In the genomic region with DNA sequence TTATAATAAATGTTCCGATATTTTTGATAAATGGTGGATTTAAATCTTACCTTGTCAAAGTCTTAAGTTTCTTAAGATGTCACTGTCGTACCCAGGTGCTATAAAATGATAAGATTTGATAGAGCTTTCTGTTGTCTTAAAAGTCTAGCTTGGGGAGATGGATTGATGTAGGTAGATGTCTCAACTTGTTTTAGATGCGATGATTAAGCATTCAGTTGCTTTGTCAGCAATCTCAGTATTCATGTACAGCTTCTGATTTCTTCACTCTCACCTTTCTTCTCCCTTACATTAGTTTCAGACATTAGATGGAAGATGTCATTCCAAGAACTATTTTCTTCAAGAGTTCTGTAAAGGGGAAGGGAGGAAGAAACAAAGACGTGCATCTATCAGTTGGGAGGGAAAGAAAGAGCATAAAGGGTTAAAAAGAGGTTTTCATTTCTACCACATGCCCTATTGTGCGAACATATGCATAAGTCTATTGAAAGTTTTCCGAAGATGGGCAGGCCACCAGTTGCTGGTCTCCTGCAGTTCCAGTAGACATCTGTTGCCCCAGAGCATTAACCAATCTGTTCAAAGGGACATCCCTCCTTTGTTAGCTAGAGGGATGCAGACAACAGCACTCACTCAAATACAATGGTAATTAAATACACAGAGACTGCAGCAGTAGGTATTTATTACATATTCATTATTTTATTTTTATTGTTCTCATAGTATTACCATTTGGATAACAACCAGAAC, we compare ENCODE assay signal across 15 cellular contexts.
DNase-seq lines count a peak whose midpoint lies in the region; ATAC-seq lines count a peak whose summit lies in the region.
"Had no signal": no experiment of that assay in that cellular context is flagged by ENCODE, and none has a peak within 500 bp of the region (broad histone marks: within the 10 kb centered on the region; RNA-seq: fewer than 3 reads in every experiment).

No MANE protein-coding gene starts in this region.

- H3K27ac ChIP-seq in caudate nucleus (ENCODE audit: low read depth, low read length): peak overlapping the region; percentile 14
- H3K27ac ChIP-seq: 22Rv1, KMS-11, sigmoid colon had no signal

- DNase-seq in NCI-H1092 treated with DMSO at 0.1 percent for 48 hours (lab: John Stamatoyannopoulos, UW) (peak; percentile 45), NCI-H1092 (lab: John Stamatoyannopoulos, UW) (no peak), NCI-H345 (lab: John Stamatoyannopoulos, UW) (peak; percentile 67), caudate nucleus (lab: John Stamatoyannopoulos, UW) (no peak), pons (ENCODE audit: low spot score) (peak; percentile 29), 8988T (no peak)
- no peak for DNase-seq in activated T-cell treated with anti-CD3 and anti-CD28 coated beads, Interleukin-2, amount 50 U/mL, for 1 hour
- DNase-seq: activated CD4-positive, CD25-positive, alpha-beta regulatory T cell; amniotic stem cell; Caco-2; dorsolateral prefrontal cortex; sigmoid colon had no signal

- no peak for ATAC-seq in HG02610 (IDR thresholded peaks at IDR 0.05; ENCODE audit: unreplicated experiment)

Comparison
In these comparisons a context has a peak if more than half of its experiments do, and no peak if none do; other contexts are left out.
1. DNase-seq: peak in NCI-H1092 treated with DMSO at 0.1 percent for 48 hours (single experiment), NCI-H345 (single experiment) and pons (single experiment); none in NCI-H1092 (single experiment), caudate nucleus (0 of 61), 8988T (single experiment) and activated T-cell treated with anti-CD3 and anti-CD28 coated beads, Interleukin-2, amount 50 U/mL, for 1 hour (single experiment).